In the genomic region with DNA sequence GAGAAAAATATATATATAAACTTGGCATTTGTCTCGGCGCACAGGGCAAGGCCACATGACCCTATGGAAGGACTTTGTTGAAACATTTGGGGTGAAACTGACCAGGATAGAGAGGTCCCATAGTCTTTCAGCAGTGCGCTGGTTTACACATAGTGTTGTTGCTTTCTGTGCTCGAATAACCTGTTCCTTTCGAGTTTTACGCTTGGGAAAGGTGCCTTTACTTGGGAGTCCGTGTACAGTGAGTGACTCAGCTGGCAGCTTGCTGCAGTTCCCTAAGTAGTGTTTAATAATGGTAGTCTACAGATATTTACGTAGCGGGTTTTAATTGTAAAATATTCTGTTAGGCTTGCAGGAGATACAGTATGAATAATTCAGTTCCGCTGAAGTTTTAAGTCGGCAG, we compare ENCODE assay signal across 8 cellular contexts. TPM values are rescaled to one million over a fixed set of nuclear protein-coding genes. Genes with fewer than 3 reads are reported as not detected.
A peak's percentile ranks its signal among the peaks of the same experiment; 100 is the strongest.
DNase-seq lines count a peak whose midpoint lies in the region; ATAC-seq and TF ChIP-seq lines count a peak whose summit lies in the region.

No MANE protein-coding gene starts in this region.

- H3K4me1 ChIP-seq in stomach smooth muscle (ENCODE audit: control insufficient read depth, insufficient read depth, low read length): no peaks in the 10 kb centered on the region

- H3K4me3 Mint-ChIP-seq in activated naive CD8-positive, alpha-beta T cell treated with anti-CD3 and anti-CD28 coated beads, Interleukin-2, amount 10 ng/mL, durations not matched to agents 7 days and 5 days: peak overlapping the region; percentile 88

- peaks cover 1% of the 10 kb centered on the region for H3K4me1 Mint-ChIP-seq in activated naive CD8-positive, alpha-beta T cell treated with anti-CD3 and anti-CD28 coated beads, Interleukin-2, amount 10 ng/mL, durations not matched to agents 7 days and 5 days

- H3K4me3 ChIP-seq in GM06990 (replicated peaks; ENCODE audit: low read depth, low read length): peak overlapping the region; percentile 65
- peak overlapping the region; percentile 77 to 83 for H3K4me3 ChIP-seq in stomach smooth muscle (ENCODE audit: low read length in 2 of 2)

- DNase-seq in GM06990 (ENCODE audit: extremely low read depth, insufficient read length) (no peak), inferior parietal cortex (ENCODE audit: extremely low spot score) (peak; percentile 2), retina (no peak), cerebellar cortex (ENCODE audit: low spot score) (no peak)
- DNase-seq in activated naive CD8-positive, alpha-beta T cell treated with anti-CD3 and anti-CD28 coated beads, Interleukin-2, amount 10 ng/mL, durations not matched to agents 7 days and 5 days: no peak

- no peaks in the 10 kb centered on the region for H3K9me3 ChIP-seq in stomach smooth muscle (ENCODE audit: control insufficient read depth in 2 of 2, low read length in 2 of 2)

- ATAC-seq in HG03175 (IDR thresholded peaks at IDR 0.05; ENCODE audit: unreplicated experiment) (peak; percentile 6), GM18858 (IDR thresholded peaks at IDR 0.05; ENCODE audit: unreplicated experiment) (no peak)
- no peak for ATAC-seq in activated naive CD8-positive, alpha-beta T cell treated with anti-CD3 and anti-CD28 coated beads, Interleukin-2, amount 10 ng/mL, durations not matched to agents 7 days and 5 days (ENCODE audit: low read depth)

- TF ChIP-seq CTCF in GM06990 (IDR thresholded peaks at IDR 0.05; ENCODE audit: insufficient read depth, low read length, poor library complexity, severe bottlenecking): no peak

- no peaks in the 10 kb centered on the region for H3K9me3 Mint-ChIP-seq in activated naive CD8-positive, alpha-beta T cell treated with anti-CD3 and anti-CD28 coated beads, Interleukin-2, amount 10 ng/mL, durations not matched to agents 7 days and 5 days

- no peaks in the 10 kb centered on the region for H3K27me3 Mint-ChIP-seq in activated naive CD8-positive, alpha-beta T cell treated with anti-CD3 and anti-CD28 coated beads, Interleukin-2, amount 10 ng/mL, durations not matched to agents 7 days and 5 days

- H3K27ac ChIP-seq in stomach smooth muscle (ENCODE audit: low read length): no peak overlapping the region

- no peaks in the 10 kb centered on the region for H3K27me3 ChIP-seq in GM06990 (replicated peaks; ENCODE audit: control insufficient read depth, insufficient read depth, low read length)
- H3K27me3 ChIP-seq in stomach smooth muscle (ENCODE audit: control insufficient read depth in 1 of 2, insufficient read depth in 2 of 2, low read length in 2 of 2): no peaks in the 10 kb centered on the region

- peaks cover 2% of the 10 kb centered on the region for H3K36me3 Mint-ChIP-seq in activated naive CD8-positive, alpha-beta T cell treated with anti-CD3 and anti-CD28 coated beads, Interleukin-2, amount 10 ng/mL, durations not matched to agents 7 days and 5 days

- H3K36me3 ChIP-seq in GM06990 (ENCODE audit: control insufficient read depth, insufficient read depth, low read length): no peaks in the 10 kb centered on the region
- H3K36me3 ChIP-seq in stomach smooth muscle (ENCODE audit: control insufficient read depth in 2 of 2, insufficient read depth in 2 of 2, low read length in 2 of 2): no peaks in the 10 kb centered on the region

- peak overlapping the region; percentile 82 for H3K27ac Mint-ChIP-seq in activated naive CD8-positive, alpha-beta T cell treated with anti-CD3 and anti-CD28 coated beads, Interleukin-2, amount 10 ng/mL, durations not matched to agents 7 days and 5 days

- POLR2A ChIA-PET in activated naive CD8-positive, alpha-beta T cell treated with anti-CD3 and anti-CD28 coated beads, Interleukin-2, amount 10 ng/mL, durations not matched to agents 7 days and 5 days (lab: Charles Lee): no interaction called here

- peak overlapping the region; percentile 72 to 85 for H3K9ac ChIP-seq in stomach smooth muscle (ENCODE audit: low read length in 2 of 2)

RNA-seq across cellular contexts. Expression of a gene that starts 0.6 kb away (rescaled TPM):
- 10 to 100 TPM; 12.4 TPM for total RNA-seq in activated naive CD8-positive, alpha-beta T cell treated with anti-CD3 and anti-CD28 coated beads, Interleukin-2, amount 10 ng/mL, durations not matched to agents 7 days and 5 days
